Comparison of ENCODE assay signal across 17 cellular contexts in the genomic region with DNA sequence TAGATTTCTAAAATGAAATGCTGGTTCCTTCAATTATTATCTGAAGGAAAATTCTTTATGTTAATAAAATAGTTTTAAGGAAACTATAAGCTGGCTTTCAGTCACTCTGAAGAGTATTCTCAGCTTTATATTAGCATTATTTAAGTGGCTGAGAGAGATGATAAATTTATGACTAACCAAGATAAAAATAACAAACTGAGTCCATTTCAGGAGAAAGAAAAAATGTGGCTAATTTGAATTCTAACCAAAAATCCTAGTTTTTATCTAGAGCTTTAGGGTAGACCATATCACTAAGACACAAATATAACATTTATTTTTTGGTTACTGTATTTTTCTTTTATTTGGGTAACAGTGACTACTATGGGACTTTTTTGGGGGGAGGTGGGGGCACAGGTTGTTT.
"Had no signal": no experiment of that assay in that cellular context is flagged by ENCODE, and none has a peak within 500 bp of the region (broad histone marks: within the 10 kb centered on the region; RNA-seq: fewer than 3 reads in every experiment).

No MANE protein-coding gene starts in this region.

- H3K4me1 ChIP-seq: foreskin keratinocyte had no signal

- H3K27ac ChIP-seq: foreskin keratinocyte had no signal

- H3K4me1 Mint-ChIP-seq: stimulated activated memory B cell treated with anti-CD40 and anti-IgM and Interleukin-4, amounts not matched to agents 10 μg/mL and 1 μg/mL and 100 μg/mL, for 72 hours had no signal

- ATAC-seq: effector memory CD8-positive, alpha-beta T cell; foreskin keratinocyte; natural killer cell treated with Interleukin-12 subunit alpha and Interleukin-12 subunit beta and Interleukin-15 and Interleukin-18, amount 100 ng/mL, for 72 hours; right cardiac atrium; stimulated activated memory B cell treated with anti-CD40 and anti-IgM and Interleukin-4, amounts not matched to agents 10 μg/mL and 1 μg/mL and 100 μg/mL, for 72 hours had no signal

- DNase-seq: activated CD4-positive, alpha-beta T cell treated with anti-CD3 and anti-CD28 coated beads, Interleukin-2, amount 50 U/mL, for 4 hours; activated gamma-delta T cell treated with Interleukin-2 at 50 U/mL for 16 hours; dermis blood vessel endothelial cell; effector memory CD8-positive, alpha-beta T cell; foreskin keratinocyte; occipital lobe; right cardiac atrium; stimulated activated CD4-positive, alpha-beta T cell treated with anti-CD3 and anti-CD28 coated beads, Interleukin-4, amount 100 ng/mL, for 24 hours; SW 1271 had no signal

- H3K36me3 Mint-ChIP-seq: natural killer cell treated with Interleukin-12 subunit alpha and Interleukin-12 subunit beta and Interleukin-15 and Interleukin-18, amount 100 ng/mL, for 72 hours; stimulated activated memory B cell treated with anti-CD40 and anti-IgM and Interleukin-4, amounts not matched to agents 10 μg/mL and 1 μg/mL and 100 μg/mL, for 72 hours had no signal

- FAIRE-seq: keratinocyte, TTC549 had no signal

- H3K27me3 Mint-ChIP-seq: activated naive CD8-positive, alpha-beta T cell; natural killer cell treated with Interleukin-12 subunit alpha and Interleukin-12 subunit beta and Interleukin-15 and Interleukin-18, amount 100 ng/mL, for 72 hours; progenitor cell of endocrine pancreas had no signal

- H3K4me3 Mint-ChIP-seq: activated naive CD8-positive, alpha-beta T cell; effector memory CD8-positive, alpha-beta T cell; natural killer cell treated with Interleukin-12 subunit alpha and Interleukin-12 subunit beta and Interleukin-15 and Interleukin-18, amount 100 ng/mL, for 72 hours; stimulated activated memory B cell treated with anti-CD40 and anti-IgM and Interleukin-4, amounts not matched to agents 10 μg/mL and 1 μg/mL and 100 μg/mL, for 72 hours; T-helper 2 cell treated with Interferon-gamma antibody and Interleukin-4, amounts not matched to agents 5 μg/mL and 100 μg/mL, for 36 hours had no signal

- H3K27ac Mint-ChIP-seq: activated naive CD8-positive, alpha-beta T cell; effector memory CD8-positive, alpha-beta T cell; natural killer cell treated with Interleukin-12 subunit alpha and Interleukin-12 subunit beta and Interleukin-15 and Interleukin-18, amount 100 ng/mL, for 72 hours; stimulated activated memory B cell treated with anti-CD40 and anti-IgM and Interleukin-4, amounts not matched to agents 10 μg/mL and 1 μg/mL and 100 μg/mL, for 72 hours; T-helper 2 cell treated with Interferon-gamma antibody and Interleukin-4, amounts not matched to agents 5 μg/mL and 100 μg/mL, for 36 hours had no signal

- H3K27me3 ChIP-seq: foreskin keratinocyte had no signal

- H3K4me3 ChIP-seq: lung had no signal
